In genomic region chr10:132977076-132977475, GRCh38 we compare ENCODE assay signal across 16 cellular contexts. TPM values are rescaled to one million over a fixed set of nuclear protein-coding genes. Genes with fewer than 3 reads are reported as not detected.
DNase-seq lines count a peak whose midpoint lies in the region; ATAC-seq and TF ChIP-seq lines count a peak whose summit lies in the region.
"Had no signal": no experiment of that assay in that cellular context is flagged by ENCODE, and none has a peak within 500 bp of the region (broad histone marks: within the 10 kb centered on the region; RNA-seq: fewer than 3 reads in every experiment).

No MANE protein-coding gene starts in this region.

- H3K36me3 ChIP-seq in right atrium auricular region (no peaks in the 10 kb centered on the region), upper lobe of right lung (no peaks in the 10 kb centered on the region)
- H3K36me3 ChIP-seq: HAP-1 had no signal

- H3K4me1 ChIP-seq in right atrium auricular region (peaks cover 0 to 8% of the 10 kb centered on the region in 2 donors), upper lobe of right lung (no peaks in the 10 kb centered on the region)
- H3K4me1 ChIP-seq: Caco-2, HAP-1 had no signal

- no peak overlapping the region for H3K4me3 Mint-ChIP-seq in glutamatergic neuron (ENCODE audit: unreplicated experiment)
- H3K4me3 Mint-ChIP-seq: CD14-positive monocyte; CD8-positive, alpha-beta memory T cell had no signal

- H3K4me1 Mint-ChIP-seq in glutamatergic neuron (ENCODE audit: low read depth, unreplicated experiment), result peaks cover 3% of the 10 kb centered on the region
- H3K4me1 Mint-ChIP-seq: CD14-positive monocyte; CD8-positive, alpha-beta memory T cell had no signal

- ATAC-seq in Right ventricle myocardium inferior, result no peak
- ATAC-seq in upper lobe of right lung, result no peak

- no peaks in the 10 kb centered on the region for H3K36me3 Mint-ChIP-seq in glutamatergic neuron (ENCODE audit: unreplicated experiment)
- H3K36me3 Mint-ChIP-seq: CD14-positive monocyte; CD8-positive, alpha-beta memory T cell had no signal

- peaks cover 0 to 7% of the 10 kb centered on the region in 2 donors for H3K27me3 ChIP-seq in right atrium auricular region
- peaks cover 39% of the 10 kb centered on the region for H3K27me3 ChIP-seq in upper lobe of right lung

- TF ChIP-seq CTCF in right atrium auricular region (IDR thresholded peaks at IDR 0.05) (no peak), glutamatergic neuron (IDR thresholded peaks at IDR 0.05; ENCODE audit: partially characterized antibody, unreplicated experiment) (no peak), upper lobe of right lung (IDR thresholded peaks at IDR 0.05) (no peak)

- DNase-seq in Right ventricle myocardium inferior (ENCODE audit: missing footprints), result peak; percentile 37
- DNase-seq in right atrium auricular region (ENCODE audit: low spot score), result no peak
- DNase-seq in glutamatergic neuron, result peak; percentile 4
- peak; percentile 72 for DNase-seq in posterior vena cava (ENCODE audit: low spot score)
- DNase-seq in upper lobe of right lung, result peak; percentile 62
- DNase-seq in dedifferentiated amniotic fluid mesenchymal stem cell (ENCODE audit: extremely low spot score), result no peak
- no peak for DNase-seq in epidermal melanocyte (ENCODE audit: insufficient read length, low spot score)
- DNase-seq: Caco-2, DND-41, GDM1, GOT3 had no signal

- H3K4me3 ChIP-seq in right atrium auricular region (no peak overlapping the region), upper lobe of right lung (no peak overlapping the region)
- H3K4me3 ChIP-seq: HAP-1 had no signal

- H3K27me3 Mint-ChIP-seq in glutamatergic neuron (ENCODE audit: unreplicated experiment), result peaks cover 6% of the 10 kb centered on the region

- no peak overlapping the region for H3K27ac ChIP-seq in right atrium auricular region
- H3K27ac ChIP-seq in upper lobe of right lung, result no peak overlapping the region
- H3K27ac ChIP-seq: 22Rv1, HL-60 had no signal

- H3K9me3 ChIP-seq in right atrium auricular region (no peaks in the 10 kb centered on the region), upper lobe of right lung (no peaks in the 10 kb centered on the region)
- H3K9me3 ChIP-seq: Caco-2, HAP-1 had no signal

- H3K9me3 Mint-ChIP-seq in glutamatergic neuron (ENCODE audit: unreplicated experiment), result peaks cover 7% of the 10 kb centered on the region

- no peak overlapping the region for H3K27ac Mint-ChIP-seq in glutamatergic neuron (ENCODE audit: unreplicated experiment)

- intact Hi-C loops in Right ventricle myocardium inferior (cut with DNase I), result no loop called here
- intact Hi-C loops in posterior vena cava (cut with DNase I), result no loop called here
- intact Hi-C loops in upper lobe of right lung (cut with DNase I), result no loop called here

RNA-seq across cellular contexts. Expression of gene CFAP46, which starts 34.7 kb away (rescaled TPM):
- total RNA-seq in Right ventricle myocardium inferior (0.57 TPM), right atrium auricular region (1 to 10 TPM in 1 of 2 donors, under 1 TPM in 1; 0.35 to 1.5 TPM), glutamatergic neuron (ENCODE audit: unreplicated experiment) (5.2 TPM), posterior vena cava (under 1 TPM; 0.14 to 0.81 TPM), upper lobe of right lung (0.52 TPM)
- total RNA-seq: Caco-2 had no signal

Comparison
In these comparisons a context has a peak if more than half of its experiments do, and no peak if none do; other contexts are left out.
1. DNase-seq: peak in Right ventricle myocardium inferior (single experiment), glutamatergic neuron (single experiment), posterior vena cava (single experiment) and upper lobe of right lung (single experiment); none in right atrium auricular region (single experiment), dedifferentiated amniotic fluid mesenchymal stem cell (single experiment) and epidermal melanocyte (single experiment).